17 cellular contexts compared by ENCODE assay signal in the genomic region with DNA sequence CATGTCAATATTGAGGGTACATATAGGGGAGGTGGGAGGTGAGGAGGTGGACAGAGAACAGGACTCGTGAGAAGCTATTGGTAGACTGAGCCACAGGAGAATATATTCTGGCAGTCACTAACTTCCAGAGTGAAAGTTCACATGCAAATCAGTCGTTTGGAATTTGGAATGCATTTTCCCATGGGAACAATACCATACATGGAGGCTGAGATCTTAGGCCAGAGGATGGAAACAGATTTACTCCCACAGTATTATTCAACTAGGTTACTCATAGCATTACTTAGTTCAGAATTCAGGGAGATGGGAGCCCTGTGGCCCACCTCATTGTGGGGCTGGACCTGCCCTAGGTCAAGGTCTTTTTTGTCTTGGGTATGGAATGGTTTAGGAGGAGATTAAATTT. TPM values are rescaled to one million over a fixed set of nuclear protein-coding genes. Genes with fewer than 3 reads are reported as not detected.
DNase-seq lines count a peak whose midpoint lies in the region; ATAC-seq and TF ChIP-seq lines count a peak whose summit lies in the region.
"Had no signal": no experiment of that assay in that cellular context is flagged by ENCODE, and none has a peak within 500 bp of the region (broad histone marks: within the 10 kb centered on the region; RNA-seq: fewer than 3 reads in every experiment).

No MANE protein-coding gene starts in this region.

- no peak for TF ChIP-seq POLR2A in body of pancreas (IDR thresholded peaks at IDR 0.05)

- no peaks in the 10 kb centered on the region for H3K4me1 ChIP-seq in body of pancreas

- intact Hi-C loops in body of pancreas (cut with DNase I), result loop anchor here (10.0 kb wide), 1 partner anchor 53 kb away; no protein-coding TSS in a partner anchor

- TF ChIP-seq CTCF in fibroblast of the aortic adventitia (IDR thresholded peaks at IDR 0.05; ENCODE audit: insufficient read depth, low read length) (no peak), body of pancreas (IDR thresholded peaks at IDR 0.05) (no peak)

- WGBS in body of pancreas, 2 donors, result 39 to 40% methylated on average over 2 of the region's 2 CpGs

- DNase-seq in AG20443 (ENCODE audit: low spot score), result peak; percentile 86
- peak; percentile 40 for DNase-seq in NCI-H526 treated with DMSO at 0.1 percent for 48 hours (lab: John Stamatoyannopoulos, UW)
- peak; percentile 98 for DNase-seq in fibroblast of the aortic adventitia (ENCODE audit: low read depth)
- peak; percentile 79 for DNase-seq in renal cortical epithelial cell (ENCODE audit: low read depth)
- no peak for DNase-seq in body of pancreas
- no peak for DNase-seq in SHP77 treated with DMSO at 0.1 percent for 48 hours (lab: John Stamatoyannopoulos, UW)
- no peak for DNase-seq in Kasumi-1 (lab: John Stamatoyannopoulos, UW)
- DNase-seq in NCI-H1417 (lab: John Stamatoyannopoulos, UW), result no peak
- DNase-seq: CD8-positive, alpha-beta memory T cell; dorsolateral prefrontal cortex; natural killer cell; NCI-H1105; stimulated activated CD4-positive, alpha-beta T cell treated with anti-CD3 and anti-CD28 coated beads, Interleukin-4, amount 100 ng/mL, for 1 hour; substantia nigra had no signal

- no peak for ATAC-seq in body of pancreas
- ATAC-seq: activated T-helper 17 cell treated with anti-CD3 and anti-CD28 coated beads, Interleukin-2, amount 50 U/mL, for 72 hours; GM12878 had no signal

- H3K27me3 ChIP-seq in body of pancreas, result no peaks in the 10 kb centered on the region
- H3K27me3 ChIP-seq: dorsolateral prefrontal cortex had no signal

- H3K36me3 ChIP-seq in body of pancreas (replicated peaks in 1 of 2; ENCODE audit: insufficient read depth in 1 of 2, low read depth in 2 of 2), result no peaks in the 10 kb centered on the region

- H3K27ac ChIP-seq in body of pancreas, result no peak overlapping the region
- H3K27ac ChIP-seq: HL-60 had no signal

- no peaks in the 10 kb centered on the region for H3K9me3 ChIP-seq in body of pancreas

- no peak overlapping the region for H3K4me3 ChIP-seq in fibroblast of the aortic adventitia (ENCODE audit: low read depth, low read length)
- H3K4me3 ChIP-seq in body of pancreas, result no peak overlapping the region
- H3K4me3 ChIP-seq: dorsolateral prefrontal cortex, GM12878 had no signal

RNA-seq across cellular contexts. Expression of gene ABHD2, which starts 36.4 kb away (rescaled TPM):
- total RNA-seq in fibroblast of the aortic adventitia (ENCODE audit: low replicate concordance) (34.5 and 100 TPM in 2 replicates), renal cortical epithelial cell (78.7 and 82.1 TPM in 2 replicates), body of pancreas (100 to 1,000 TPM in 1 of 2 donors, 10 to 100 TPM in 1; 50.8 to 136 TPM)

Comparison
In these comparisons a context has a peak if more than half of its experiments do, and no peak if none do; other contexts are left out.
1. DNase-seq: peak in AG20443 (single experiment), NCI-H526 treated with DMSO at 0.1 percent for 48 hours (single experiment), fibroblast of the aortic adventitia (single experiment) and renal cortical epithelial cell (single experiment); none in body of pancreas (0 of 4), SHP77 treated with DMSO at 0.1 percent for 48 hours (single experiment), Kasumi-1 (0 of 2) and NCI-H1417 (0 of 3).